In the genomic region with DNA sequence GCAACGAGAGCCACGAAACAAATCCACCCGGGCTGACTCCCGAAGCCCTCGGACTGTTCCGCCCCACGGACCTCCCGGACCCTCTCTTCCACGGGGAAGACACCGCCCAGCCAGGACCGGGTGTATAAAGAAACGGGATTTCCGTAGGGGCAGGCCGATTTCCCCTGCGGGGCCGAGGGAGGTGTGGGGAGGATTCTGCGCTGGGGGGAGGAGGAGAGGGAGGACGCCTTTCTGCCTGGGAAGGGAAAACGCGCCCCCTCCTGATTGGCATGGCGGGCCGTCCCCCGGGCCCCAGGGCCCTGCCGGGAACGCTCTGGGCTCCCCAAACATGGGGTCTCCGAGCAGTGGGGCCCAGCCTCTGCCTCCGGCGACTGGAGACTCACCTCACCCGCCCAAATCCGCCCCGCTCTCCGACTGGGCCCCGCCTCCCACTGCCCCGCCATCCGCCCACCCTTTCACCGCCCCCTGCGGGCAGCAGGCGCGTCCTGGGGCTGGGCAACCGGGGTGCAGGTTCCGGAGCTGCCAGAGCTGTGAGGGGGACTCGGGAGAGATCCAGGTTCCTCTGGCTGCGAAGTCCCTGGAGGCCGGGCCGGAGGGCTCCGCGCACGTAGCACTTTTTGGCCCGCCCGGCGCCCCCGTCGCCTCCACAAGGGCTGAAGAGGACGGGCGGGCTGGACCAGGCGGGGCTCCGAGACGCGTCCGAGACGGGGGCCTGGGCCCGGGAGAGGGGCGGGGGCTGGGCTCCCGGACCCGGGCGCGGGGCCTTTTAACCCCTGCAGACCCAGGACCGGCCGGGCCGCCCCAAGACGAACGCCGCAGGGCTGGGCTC, we compare ENCODE assay signal across 9 cellular contexts. TPM values are rescaled to one million over a fixed set of nuclear protein-coding genes. Genes with fewer than 3 reads are reported as not detected.
DNase-seq lines count a peak whose midpoint lies in the region; ATAC-seq and TF ChIP-seq lines count a peak whose summit lies in the region.
"Had no signal": no experiment of that assay in that cellular context is flagged by ENCODE, and none has a peak within 500 bp of the region (broad histone marks: within the 10 kb centered on the region; RNA-seq: fewer than 3 reads in every experiment).

No MANE protein-coding gene starts in this region.

- TF ChIP-seq EP300 in Ishikawa (IDR thresholded peaks at IDR 0.05; ENCODE audit: borderline replicate concordance) = no peak

- peak; percentile 75 for DNase-seq in EL
- peak; percentile 35 to 49 for DNase-seq in activated CD4-positive, alpha-beta T cell treated with anti-CD3 and anti-CD28 coated beads for 24 hours (ENCODE audit: low read depth in 2 of 2)
- peak in 4 of 10 donors; percentile 48 to 66 (median 60) for DNase-seq in dorsolateral prefrontal cortex
- DNase-seq in medulla oblongata (ENCODE audit: extremely low spot score) = peak; percentile 37
- peak; percentile 30 to 46 for DNase-seq in stimulated activated CD8-positive, alpha-beta memory T cell treated with anti-CD3 and anti-CD28 coated beads, Interleukin-2, amount 100 ng/mL, for 1 hour (ENCODE audit: low read depth in 2 of 2)
- DNase-seq in H4 (ENCODE audit: low spot score) = no peak

- peak; percentile 34 for ATAC-seq in GM21619 (IDR thresholded peaks at IDR 0.05; ENCODE audit: unreplicated experiment)

- H3K27me3 ChIP-seq in dorsolateral prefrontal cortex = no peaks in the 10 kb centered on the region

- peak overlapping the region in 56 of 59 donors; percentile 24 to 100 (median 96) for H3K27ac ChIP-seq in dorsolateral prefrontal cortex

- peak in 39 of 56 donors; percentile 10 to 58 (median 35) for TF ChIP-seq CTCF in dorsolateral prefrontal cortex (IDR thresholded peaks at IDR 0.05 in 54 of 56, conservative IDR thresholded peaks at IDR 0.05 in 2 of 56; ENCODE audit: low read depth in 1 of 56, partially characterized antibody in 56 of 56)

- no peak for TF ChIP-seq RAD21 in Ishikawa (IDR thresholded peaks at IDR 0.05; ENCODE audit: low read depth)

- intact Hi-C loops in dorsolateral prefrontal cortex (cut with DNase I) = loop anchor here (2.0 to 10.0 kb wide), 3 partner anchors 23 to 305 kb away; a partner anchor contains a TSS

- peak overlapping the region; percentile 58 to 98 (median 88) for H3K4me3 ChIP-seq in dorsolateral prefrontal cortex

TF ChIP-seq in Ishikawa, 13 proteins besides CTCF, POLR2A, EP300 and RAD21:
- no peak for TF ChIP-seq CREB1 (IDR thresholded peaks at IDR 0.05; ENCODE audit: low read depth)
- TF ChIP-seq EGR1 (IDR thresholded peaks at IDR 0.05) = peak; percentile 72
- TF ChIP-seq NFIC (IDR thresholded peaks at IDR 0.05) = no peak
- TF ChIP-seq, protein P1, sequence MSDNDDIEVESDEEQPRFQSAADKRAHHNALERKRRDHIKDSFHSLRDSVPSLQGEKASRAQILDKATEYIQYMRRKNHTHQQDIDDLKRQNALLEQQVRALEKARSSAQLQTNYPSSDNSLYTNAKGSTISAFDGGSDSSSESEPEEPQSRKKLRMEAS (IDR thresholded peaks at IDR 0.05) = no peak
- TF ChIP-seq, protein P2, sequence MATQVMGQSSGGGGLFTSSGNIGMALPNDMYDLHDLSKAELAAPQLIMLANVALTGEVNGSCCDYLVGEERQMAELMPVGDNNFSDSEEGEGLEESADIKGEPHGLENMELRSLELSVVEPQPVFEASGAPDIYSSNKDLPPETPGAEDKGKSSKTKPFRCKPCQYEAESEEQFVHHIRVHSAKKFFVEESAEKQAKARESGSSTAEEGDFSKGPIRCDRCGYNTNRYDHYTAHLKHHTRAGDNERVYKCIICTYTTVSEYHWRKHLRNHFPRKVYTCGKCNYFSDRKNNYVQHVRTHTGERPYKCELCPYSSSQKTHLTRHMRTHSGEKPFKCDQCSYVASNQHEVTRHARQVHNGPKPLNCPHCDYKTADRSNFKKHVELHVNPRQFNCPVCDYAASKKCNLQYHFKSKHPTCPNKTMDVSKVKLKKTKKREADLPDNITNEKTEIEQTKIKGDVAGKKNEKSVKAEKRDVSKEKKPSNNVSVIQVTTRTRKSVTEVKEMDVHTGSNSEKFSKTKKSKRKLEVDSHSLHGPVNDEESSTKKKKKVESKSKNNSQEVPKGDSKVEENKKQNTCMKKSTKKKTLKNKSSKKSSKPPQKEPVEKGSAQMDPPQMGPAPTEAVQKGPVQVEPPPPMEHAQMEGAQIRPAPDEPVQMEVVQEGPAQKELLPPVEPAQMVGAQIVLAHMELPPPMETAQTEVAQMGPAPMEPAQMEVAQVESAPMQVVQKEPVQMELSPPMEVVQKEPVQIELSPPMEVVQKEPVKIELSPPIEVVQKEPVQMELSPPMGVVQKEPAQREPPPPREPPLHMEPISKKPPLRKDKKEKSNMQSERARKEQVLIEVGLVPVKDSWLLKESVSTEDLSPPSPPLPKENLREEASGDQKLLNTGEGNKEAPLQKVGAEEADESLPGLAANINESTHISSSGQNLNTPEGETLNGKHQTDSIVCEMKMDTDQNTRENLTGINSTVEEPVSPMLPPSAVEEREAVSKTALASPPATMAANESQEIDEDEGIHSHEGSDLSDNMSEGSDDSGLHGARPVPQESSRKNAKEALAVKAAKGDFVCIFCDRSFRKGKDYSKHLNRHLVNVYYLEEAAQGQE (IDR thresholded peaks at IDR 0.05; ENCODE audit: low read depth) = no peak
- peak; percentile 59 for TF ChIP-seq ZBTB7A (IDR thresholded peaks at IDR 0.05; ENCODE audit: low read depth)
- TF ChIP-seq TCF12 (IDR thresholded peaks at IDR 0.05; ENCODE audit: low read depth) = 0 out of 2 replicates have a peak, but pooled peaks have one; percentile 16
- TF ChIP-seq CEBPB (IDR thresholded peaks at IDR 0.05) = no peak

RNA-seq across cellular contexts. Expression of a gene that starts 0.6 kb away (rescaled TPM):
- 100 to 1,000 TPM in 110 of 120 experiments, 10 to 100 TPM in 10; 80.2 to 340 (median 148) TPM for total RNA-seq in dorsolateral prefrontal cortex
- 93.2 and 126 TPM in 2 replicates for total RNA-seq in H4 (2014; rRNA removed; shearing (Covaris generic))

RNA-seq across cellular contexts. Expression of a gene that starts 17.2 kb away (rescaled TPM):
- under 1 TPM in 66 of 120 experiments, not detected in 54; 0.13 to 0.64 (median 0.24) TPM for total RNA-seq in dorsolateral prefrontal cortex
- total RNA-seq in H4 (2014; rRNA removed; shearing (Covaris generic)) = not detected in 2 replicates

RNA-seq across cellular contexts. Expression of a gene that starts 21.1 kb away (rescaled TPM):
- total RNA-seq in dorsolateral prefrontal cortex = 100 to 1,000 TPM; 166 to 904 (median 657) TPM
- 181 and 233 TPM in 2 replicates for total RNA-seq in H4 (2014; rRNA removed; shearing (Covaris generic))

RNA-seq across cellular contexts. Expression of a gene that starts 27.6 kb away (rescaled TPM):
- total RNA-seq in dorsolateral prefrontal cortex = not detected
- total RNA-seq in H4 (2014; rRNA removed; shearing (Covaris generic)) = not detected in 2 replicates
- total RNA-seq: dermis microvascular lymphatic vessel endothelial cell had no signal

RNA-seq across cellular contexts. Expression of a gene that starts 34.0 kb away (rescaled TPM):
- total RNA-seq in dorsolateral prefrontal cortex = 1 to 10 TPM in 3 of 120 experiments, under 1 TPM in 50, not detected in 67; 0.13 to 2.1 (median 0.39) TPM
- total RNA-seq in H4 (2014; rRNA removed; shearing (Covaris generic)) = not detected in 2 replicates
